ENCODE assay signal across 8 cellular contexts in the genomic region with DNA sequence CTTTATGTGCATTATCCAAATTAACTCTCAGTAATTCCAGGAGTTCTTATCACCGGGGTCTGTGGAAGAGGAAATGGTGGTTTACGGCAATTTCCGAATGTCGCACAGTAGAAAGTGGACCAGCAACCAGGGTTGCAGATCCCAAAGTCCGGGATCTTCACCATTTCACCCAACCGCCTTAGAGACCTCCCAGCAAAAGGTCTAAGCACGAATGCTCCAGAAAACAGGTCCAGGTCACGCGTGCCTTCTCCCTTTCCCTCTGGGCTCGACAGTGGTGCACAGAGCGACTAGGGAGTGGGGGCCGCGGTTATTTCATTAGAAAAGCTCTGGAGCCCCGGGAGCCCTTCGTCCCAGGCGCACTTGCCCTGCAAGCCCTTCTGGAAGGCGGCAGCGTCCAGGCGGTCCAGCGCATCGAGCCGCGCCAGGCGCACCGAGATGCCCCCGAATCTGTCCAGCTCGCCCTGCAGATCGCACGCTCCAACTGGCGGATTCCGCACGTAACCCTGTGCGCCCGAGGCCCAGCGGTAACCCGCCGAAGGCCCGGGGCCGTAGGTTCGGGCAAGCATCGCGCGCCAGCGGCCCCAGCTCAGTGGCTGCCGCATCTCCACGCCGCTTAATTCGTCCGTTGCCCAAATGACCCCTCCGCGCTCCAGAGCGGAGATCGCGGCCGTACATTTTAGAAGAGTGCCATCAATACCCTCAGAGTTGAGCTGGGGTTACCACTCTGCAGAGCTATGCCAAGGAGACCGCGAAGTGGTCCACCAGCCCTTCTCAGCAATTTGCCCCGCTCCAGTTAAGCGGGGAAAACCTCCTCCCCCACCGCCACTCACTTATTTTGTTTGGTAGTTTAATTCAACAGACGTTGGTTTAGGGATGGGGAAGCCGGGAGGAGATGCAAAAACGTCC. TPM values are rescaled to one million over a fixed set of nuclear protein-coding genes. Genes with fewer than 3 reads are reported as not detected.
A peak's percentile ranks its signal among the peaks of the same experiment; 100 is the strongest.
DNase-seq lines count a peak whose midpoint lies in the region; ATAC-seq and TF ChIP-seq lines count a peak whose summit lies in the region.

A gene with protein sequence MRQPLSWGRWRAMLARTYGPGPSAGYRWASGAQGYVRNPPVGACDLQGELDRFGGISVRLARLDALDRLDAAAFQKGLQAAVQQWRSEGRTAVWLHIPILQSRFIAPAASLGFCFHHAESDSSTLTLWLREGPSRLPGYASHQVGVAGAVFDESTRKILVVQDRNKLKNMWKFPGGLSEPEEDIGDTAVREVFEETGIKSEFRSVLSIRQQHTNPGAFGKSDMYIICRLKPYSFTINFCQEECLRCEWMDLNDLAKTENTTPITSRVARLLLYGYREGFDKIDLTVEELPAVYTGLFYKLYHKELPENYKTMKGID (minus strand): TSS at position 627 of the 906 bp plus-strand sequence. CDS start 25 bp downstream, at position 602.

- intact Hi-C loops in lower leg skin (cut with DNase I; ENCODE audit: low total_unique reads): no loop called here

- no peaks in the 10 kb centered on the region for H3K36me3 ChIP-seq in duodenal mucosa (ENCODE audit: control insufficient read depth in 1 of 2, insufficient read depth in 2 of 2, low read length in 2 of 2)

- TF ChIP-seq CTCF in lower leg skin (IDR thresholded peaks at IDR 0.05): no peak

- DNase-seq in Ammon's horn (ENCODE audit: low spot score) (peak; percentile 87), NCI-H460 (ENCODE audit: extremely low read depth, low read depth) (no peak), lower leg skin (ENCODE audit: low spot score in 2 of 2) (peak; percentile 35 to 85)
- peak; percentile 16 for DNase-seq in activated CD4-positive, alpha-beta T cell treated with anti-CD3 and anti-CD28 coated beads, Interleukin-2, amount 50 U/mL, for 1 hour
- DNase-seq in stimulated activated CD8-positive, alpha-beta memory T cell treated with anti-CD3 and anti-CD28 coated beads, Interleukin-12 subunit alpha, Interleukin-12 subunit beta, amount 100 ng/mL, for 1 hour (ENCODE audit: low read depth): peak; percentile 11

- H3K4me1 ChIP-seq in duodenal mucosa (ENCODE audit: control insufficient read depth in 1 of 2, insufficient read depth in 2 of 2, low read length in 2 of 2): peaks cover 10 to 11% of the 10 kb centered on the region in 2 donors

- no peaks in the 10 kb centered on the region for H3K27me3 ChIP-seq in duodenal mucosa (ENCODE audit: control insufficient read depth in 1 of 2, insufficient read depth in 2 of 2, low read length in 2 of 2)

- WGBS in lower leg skin, 2 donors: 1% methylated on average over 29 to 61 of the region's 63 CpGs

- ATAC-seq in GM18870 (IDR thresholded peaks at IDR 0.05; ENCODE audit: unreplicated experiment) (peak; percentile 49), HG03066 (IDR thresholded peaks at IDR 0.05; ENCODE audit: low read depth, unreplicated experiment) (peak; percentile 71)

- H3K9me3 ChIP-seq in duodenal mucosa (ENCODE audit: control insufficient read depth in 1 of 2, low read length in 2 of 2): no peaks in the 10 kb centered on the region

- no peak within 1 kb of the TSS for H3K27ac ChIP-seq in duodenal mucosa (ENCODE audit: low read depth, low read length)

- peak within 1 kb of the TSS; percentile 81 to 97 for H3K4me3 ChIP-seq in duodenal mucosa (ENCODE audit: low read depth in 1 of 2, low read length in 2 of 2)
- H3K4me3 ChIP-seq in lower leg skin (ENCODE audit: low read depth, poor library complexity, severe bottlenecking): peak within 1 kb of the TSS; percentile 52

- H3K9ac ChIP-seq in duodenal mucosa (ENCODE audit: low read depth in 1 of 2, low read length in 2 of 2): peak within 1 kb of the TSS; percentile 58 to 71

- TF ChIP-seq POLR2A in lower leg skin (IDR thresholded peaks at IDR 0.05): no peak

RNA-seq across cellular contexts. Expression of the gene that starts here (rescaled TPM):
- 16.4 and 20.9 TPM in 2 replicates for total RNA-seq in NCI-H460 (2014; rRNA removed; shearing (Covaris generic))
- 10.5 and 11.8 TPM in 2 replicates for polyA plus RNA-seq in NCI-H460 (2014; cell fraction: nucleus; rRNA removed)
- 10 to 100 TPM in 1 of 4 donors, 1 to 10 TPM in 3; 3.2 to 12.2 (median 7.2) TPM for total RNA-seq in lower leg skin
